Comparison of ENCODE assay signal across 9 cellular contexts in genomic region chr10:8060704-8061121, GRCh38. TPM values are rescaled to one million over a fixed set of nuclear protein-coding genes. Genes with fewer than 3 reads are reported as not detected.
DNase-seq lines count a peak whose midpoint lies in the region; FAIRE-seq and TF ChIP-seq lines count a peak whose summit lies in the region.
"Had no signal": no experiment of that assay in that cellular context is flagged by ENCODE, and none has a peak within 500 bp of the region (broad histone marks: within the 10 kb centered on the region; RNA-seq: fewer than 3 reads in every experiment).

No MANE protein-coding gene starts in this region.

- TF ChIP-seq POLR2A in suprapubic skin (IDR thresholded peaks at IDR 0.05) (no peak), thyroid gland (IDR thresholded peaks at IDR 0.05) (no peak)

- CTCF ChIA-PET in activated CD4-positive, alpha-beta T cell treated with anti-CD3 and anti-CD28 coated beads, Interleukin-2, amount 10 ng/mL, durations not matched to agents 7 days and 5 days (lab: Charles Lee): interaction anchor here (0.5 to 2.6 kb wide), 8 partner anchors 11 to 176 kb away, joined by 3 to 9 read pairs (median 4); no protein-coding TSS in a partner anchor

- H3K27ac ChIP-seq in suprapubic skin: peak overlapping the region; percentile 90
- no peak overlapping the region for H3K27ac ChIP-seq in thyroid gland

- intact Hi-C loops in thyroid gland (cut with DNase I): no loop called here

- H3K9me3 Mint-ChIP-seq in activated CD4-positive, alpha-beta T cell treated with anti-CD3 and anti-CD28 coated beads, Interleukin-2, amount 10 ng/mL, durations not matched to agents 7 days and 5 days: no peaks in the 10 kb centered on the region
- H3K9me3 Mint-ChIP-seq in immature natural killer cell: peaks cover 0 to 4% (median 0%) of the 10 kb centered on the region in 6 donors

- TF ChIP-seq CTCF in WI38 (IDR thresholded peaks at IDR 0.05; ENCODE audit: low read depth, low read length) (no peak), suprapubic skin (IDR thresholded peaks at IDR 0.05) (no peak), thyroid gland (IDR thresholded peaks at IDR 0.05) (no peak)

- no peak for TF ChIP-seq EP300 in suprapubic skin (IDR thresholded peaks at IDR 0.05)

- H3K4me3 ChIP-seq in WI38 (ENCODE audit: low read depth, low read length) (peak overlapping the region; percentile 10; the same call in 1 of the 2 replicates), suprapubic skin (peak overlapping the region; percentile 68), thyroid gland (replicated peaks in 1 of 3) (no peak overlapping the region)

- H3K27me3 Mint-ChIP-seq in activated CD4-positive, alpha-beta T cell treated with anti-CD3 and anti-CD28 coated beads, Interleukin-2, amount 10 ng/mL, durations not matched to agents 7 days and 5 days: no peaks in the 10 kb centered on the region
- peaks cover 12 to 33% (median 32%) of the 10 kb centered on the region in 3 donors for H3K27me3 Mint-ChIP-seq in immature natural killer cell (ENCODE audit: low read depth in 3 of 3)

- H3K36me3 Mint-ChIP-seq in activated CD4-positive, alpha-beta T cell treated with anti-CD3 and anti-CD28 coated beads, Interleukin-2, amount 10 ng/mL, durations not matched to agents 7 days and 5 days (ENCODE audit: low read depth): peaks cover 90% of the 10 kb centered on the region
- H3K36me3 Mint-ChIP-seq in immature natural killer cell: peaks cover 11 to 34% (median 13%) of the 10 kb centered on the region in 3 donors

- H3K4me1 ChIP-seq in suprapubic skin (peaks cover 47% of the 10 kb centered on the region), thyroid gland (peaks cover 0 to 3% of the 10 kb centered on the region in 2 donors)

- H3K36me3 ChIP-seq in suprapubic skin: peaks cover 4% of the 10 kb centered on the region
- H3K36me3 ChIP-seq in thyroid gland: peaks cover 0 to 4% of the 10 kb centered on the region in 2 donors

- no peak for DNase-seq in activated CD4-positive, alpha-beta T cell treated with anti-CD3 and anti-CD28 coated beads, Interleukin-2, amount 10 ng/mL, durations not matched to agents 7 days and 5 days
- no peak for DNase-seq in activated CD4-positive, alpha-beta T cell treated with anti-CD3 and anti-CD28 coated beads, Interleukin-2, amount 50 U/mL, for 4 hours
- DNase-seq in immature natural killer cell (no peak), suprapubic skin (ENCODE audit: low spot score in 2 of 2) (no peak), thyroid gland (no peak), RCC 7860 (ENCODE audit: low spot score) (no peak), cerebellar nuclear complex (lab: John Stamatoyannopoulos, UW) (no peak)
- DNase-seq: head of caudate nucleus had no signal

- FAIRE-seq in RCC 7860 (lab: Jason Lieb, UNC): no peak

- peaks cover 77% of the 10 kb centered on the region for H3K4me1 Mint-ChIP-seq in activated CD4-positive, alpha-beta T cell treated with anti-CD3 and anti-CD28 coated beads, Interleukin-2, amount 10 ng/mL, durations not matched to agents 7 days and 5 days
- peaks cover 84 to 86% of the 10 kb centered on the region in 2 donors for H3K4me1 Mint-ChIP-seq in immature natural killer cell

- peak overlapping the region; percentile 99 for H3K27ac Mint-ChIP-seq in activated CD4-positive, alpha-beta T cell treated with anti-CD3 and anti-CD28 coated beads, Interleukin-2, amount 10 ng/mL, durations not matched to agents 7 days and 5 days
- H3K27ac Mint-ChIP-seq in immature natural killer cell: peak overlapping the region; percentile 92 to 99 (median 98)

- H3K9me3 ChIP-seq in suprapubic skin: no peaks in the 10 kb centered on the region
- H3K9me3 ChIP-seq in thyroid gland: no peaks in the 10 kb centered on the region

- H3K27me3 ChIP-seq in suprapubic skin: peaks cover 41% of the 10 kb centered on the region
- no peaks in the 10 kb centered on the region for H3K27me3 ChIP-seq in thyroid gland

- 37% methylated on average over 10 of the region's 10 CpGs for WGBS in suprapubic skin
- WGBS in thyroid gland, 2 donors: 71 to 74% methylated on average over 10 of the region's 10 CpGs

- H3K4me3 Mint-ChIP-seq in activated CD4-positive, alpha-beta T cell treated with anti-CD3 and anti-CD28 coated beads, Interleukin-2, amount 10 ng/mL, durations not matched to agents 7 days and 5 days: peak overlapping the region; percentile 97
- H3K4me3 Mint-ChIP-seq in immature natural killer cell: peak overlapping the region; percentile 81 to 100 (median 88)

- POLR2A ChIA-PET in activated CD4-positive, alpha-beta T cell treated with anti-CD3 and anti-CD28 coated beads, Interleukin-2, amount 10 ng/mL, durations not matched to agents 7 days and 5 days (lab: Charles Lee): interaction anchor here (0.6 to 1.1 kb wide), 5 partner anchors 73 to 342 kb away, joined by 3 to 7 read pairs (median 4); no protein-coding TSS in a partner anchor

RNA-seq across cellular contexts. Expression of gene GATA3, which starts 6.2 kb away (rescaled TPM):
- 10 to 100 TPM; 48.1 to 52.0 TPM for total RNA-seq in activated CD4-positive, alpha-beta T cell treated with anti-CD3 and anti-CD28 coated beads, Interleukin-2, amount 10 ng/mL, durations not matched to agents 7 days and 5 days
- 10 to 100 TPM; 27.2 to 52.1 (median 36.8) TPM for polyA plus RNA-seq in immature natural killer cell
- 100 to 1,000 TPM in 3 of 4 donors, 10 to 100 TPM in 1; 91.0 to 241 (median 164) TPM for total RNA-seq in suprapubic skin
- 1 to 10 TPM; 1.1 to 3.8 (median 1.9) TPM for total RNA-seq in thyroid gland

Comparison
In these comparisons a context has a peak if more than half of its experiments do, and no peak if none do; other contexts are left out.
1. H3K4me3 ChIP-seq: peak in WI38 (single experiment) and suprapubic skin (single experiment); none in thyroid gland (0 of 3).
2. RNA of gene GATA3, which starts 6.2 kb away (total RNA-seq): 91.0 to 241 TPM in suprapubic skin and 48.1 to 52.0 TPM in activated CD4-positive, alpha-beta T cell treated with anti-CD3 and anti-CD28 coated beads, Interleukin-2, amount 10 ng/mL, durations not matched to agents 7 days and 5 days; 1.1 to 3.8 TPM in thyroid gland; every median in the first group is over 10 times any median in the second.